ENCODE assay signal across 11 cellular contexts in the genomic region with DNA sequence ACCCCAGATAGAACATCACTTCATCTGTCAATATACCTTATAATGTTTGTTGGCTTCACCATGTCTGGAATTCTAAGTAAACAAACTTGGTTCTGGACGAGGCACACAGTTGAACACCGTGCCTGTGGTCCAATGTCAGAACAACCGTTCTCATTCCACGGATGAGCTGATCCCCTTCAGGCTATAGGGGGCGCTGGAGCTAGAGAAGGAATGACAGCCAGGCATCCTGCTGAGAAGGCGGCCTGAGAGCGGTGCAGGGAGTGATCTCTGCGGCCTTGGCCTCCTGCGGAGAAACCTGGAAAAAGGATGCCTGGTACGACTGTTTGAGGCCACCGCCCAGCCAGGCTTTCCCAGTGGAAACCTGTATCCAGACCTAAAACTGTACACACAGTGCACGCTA.
DNase-seq lines count a peak whose midpoint lies in the region; ATAC-seq and TF ChIP-seq lines count a peak whose summit lies in the region.
"Had no signal": no experiment of that assay in that cellular context is flagged by ENCODE, and none has a peak within 500 bp of the region (broad histone marks: within the 10 kb centered on the region; RNA-seq: fewer than 3 reads in every experiment).

No MANE protein-coding gene starts in this region.

- H3K4me1 ChIP-seq in DOHH2 (ENCODE audit: control insufficient read depth, low read length): peaks cover 6% of the 10 kb centered on the region; the same call in 1 of the 2 replicates

- no peaks in the 10 kb centered on the region for H4K20me1 ChIP-seq in DOHH2 (ENCODE audit: control insufficient read depth, insufficient read depth, low read depth, low read length)

- H3K27ac ChIP-seq in DOHH2 (ENCODE audit: low read depth, low read length) (no peak overlapping the region), brain microvascular endothelial cell (no peak overlapping the region)
- H3K27ac ChIP-seq: thoracic aorta had no signal

- no peak for ATAC-seq in HG02852 (IDR thresholded peaks at IDR 0.05; ENCODE audit: unreplicated experiment)

- H3K4me3 ChIP-seq in DOHH2 (ENCODE audit: low read length) (no peak overlapping the region), brain microvascular endothelial cell (ENCODE audit: low read depth, low read length) (no peak overlapping the region)
- H3K4me3 ChIP-seq: gastrocnemius medialis, thoracic aorta had no signal

- TF ChIP-seq CTCF in DOHH2 (IDR thresholded peaks at IDR 0.05; ENCODE audit: low read depth, low read length, poor library complexity, severe bottlenecking): peak; percentile 37
- TF ChIP-seq CTCF in brain microvascular endothelial cell (IDR thresholded peaks at IDR 0.05; ENCODE audit: low read depth, low read length, missing control alignments): peak; percentile 60

- H3K9me2 ChIP-seq in DOHH2 (replicated peaks; ENCODE audit: control insufficient read depth, low read length): no peaks in the 10 kb centered on the region

- no peak overlapping the region for H3K4me2 ChIP-seq in DOHH2 (ENCODE audit: low read length)

- H3F3A ChIP-seq in DOHH2 (ENCODE audit: control insufficient read depth, insufficient read depth): no peaks in the 10 kb centered on the region

- peak; percentile 30 for DNase-seq in HuH-7 (ENCODE audit: low spot score)
- DNase-seq in brain microvascular endothelial cell: no peak
- DNase-seq in islet precursor cell: peak; percentile 79
- no peak for DNase-seq in nucleus accumbens (lab: John Stamatoyannopoulos, UW)
- DNase-seq in KG1 (lab: John Stamatoyannopoulos, UW): no peak
- no peak for DNase-seq in NCI-H2196 treated with DMSO at 0.1 percent for 48 hours (lab: John Stamatoyannopoulos, UW; ENCODE audit: unreplicated experiment)
- DNase-seq: gastrocnemius medialis, NCI-H1436 had no signal

- in situ Hi-C loops in brain microvascular endothelial cell (cut with HindIII; ENCODE audit: low pct_ligation_motif_present, low sequenced_read_pairs): no loop called here

- H3K27me3 ChIP-seq in DOHH2 (ENCODE audit: control insufficient read depth, low read length) (no peaks in the 10 kb centered on the region), brain microvascular endothelial cell (replicated peaks) (no peaks in the 10 kb centered on the region)
- H3K27me3 ChIP-seq: gastrocnemius medialis had no signal

- H3K79me2 ChIP-seq in DOHH2 (ENCODE audit: control insufficient read depth, low read length): no peaks in the 10 kb centered on the region

- H3K36me3 ChIP-seq in DOHH2 (ENCODE audit: control insufficient read depth, low read length) (no peaks in the 10 kb centered on the region), brain microvascular endothelial cell (replicated peaks) (no peaks in the 10 kb centered on the region)
- H3K36me3 ChIP-seq: gastrocnemius medialis, thoracic aorta had no signal

- no peaks in the 10 kb centered on the region for H3K9me3 ChIP-seq in DOHH2 (ENCODE audit: control insufficient read depth, insufficient read depth, low read length)
- H3K9me3 ChIP-seq: gastrocnemius medialis, thoracic aorta had no signal

Comparison
In these comparisons a context has a peak if more than half of its experiments do, and no peak if none do; other contexts are left out.
1. DNase-seq: peak in HuH-7 (single experiment) and islet precursor cell (single experiment); none in brain microvascular endothelial cell (single experiment), nucleus accumbens (0 of 56), KG1 (single experiment) and NCI-H2196 treated with DMSO at 0.1 percent for 48 hours (single experiment).